ENCODE assay signal across 29 cellular contexts in genomic region chr5:177018341-177018740, GRCh38.
"Had no signal": no experiment of that assay in that cellular context is flagged by ENCODE, and none has a peak within 500 bp of the region (broad histone marks: within the 10 kb centered on the region; RNA-seq: fewer than 3 reads in every experiment).

No MANE protein-coding gene starts in this region.

- H3K9me3 Mint-ChIP-seq: activated B cell treated with CpG ODN at 0.5 μM for 24 hours; activated CD4-positive, alpha-beta T cell treated with anti-CD3 and anti-CD28 coated beads, Interleukin-2, amount 10 ng/mL, durations not matched to agents 24 days and 14 days; activated naive CD4-positive, alpha-beta T cell treated with anti-CD3 and anti-CD28 coated beads, Interleukin-2, amount 50 U/mL, for 72 hours; activated naive CD8-positive, alpha-beta T cell treated with anti-CD3 and anti-CD28 coated beads, Interleukin-2, amount 50 U/mL, for 24 hours; activated T-cell treated with anti-CD3 and anti-CD28 coated beads, Interleukin-2, amount 50 U/mL, for 24 hours; activated T-helper 1 cell treated with anti-CD3 and anti-CD28 coated beads, Interleukin-12 subunit alpha, Interleukin-12 subunit beta, Interleukin-2, Interleukin-4 antibody, amounts not matched to agents 30 ng/mL and 10 ng/mL and 1 ng/mL, durations not matched to agents 14 hours and 24 hours and 36 hours; T-cell had no signal

- H3K27me3 ChIP-seq: ascending aorta, body of pancreas had no signal

- H3K4me3 Mint-ChIP-seq: activated B cell treated with CpG ODN at 0.5 μM for 24 hours; activated CD4-positive, alpha-beta T cell treated with anti-CD3 and anti-CD28 coated beads, Interleukin-2, amount 10 ng/mL, durations not matched to agents 24 days and 14 days; activated CD8-positive, alpha-beta memory T cell treated with anti-CD3 and anti-CD28 coated beads, Interleukin-2, amount 10 ng/mL, durations not matched to agents 7 days and 5 days; activated naive CD8-positive, alpha-beta T cell treated with anti-CD3 and anti-CD28 coated beads, Interleukin-2, amount 50 U/mL, for 24 hours; activated T-cell treated with anti-CD3 and anti-CD28 coated beads, Interleukin-2, amount 50 U/mL, for 24 hours; activated T-helper 1 cell treated with anti-CD3 and anti-CD28 coated beads, Interleukin-12 subunit alpha, Interleukin-12 subunit beta, Interleukin-2, Interleukin-4 antibody, amounts not matched to agents 30 ng/mL and 10 ng/mL and 1 ng/mL, durations not matched to agents 14 hours and 24 hours and 36 hours; T-cell had no signal

- DNase-seq: activated B cell treated with CpG ODN at 0.5 μM for 24 hours; activated CD4-positive, alpha-beta T cell treated with anti-CD3 and anti-CD28 coated beads for 1 hour; activated CD4-positive, alpha-beta T cell treated with anti-CD3 and anti-CD28 coated beads, Interleukin-2, amount 10 ng/mL, durations not matched to agents 24 days and 14 days; activated CD4-positive, alpha-beta T cell treated with anti-CD3 and anti-CD28 coated beads, Interleukin-2, amount 50 U/mL, for 48 hours; activated CD8-positive, alpha-beta memory T cell treated with anti-CD3 and anti-CD28 coated beads, Interleukin-2, amount 10 ng/mL, durations not matched to agents 7 days and 5 days; activated effector memory CD4-positive, alpha-beta T cell treated with Interleukin-2 at 50 U/mL for 16 hours; activated naive CD4-positive, alpha-beta T cell treated with Interleukin-2 at 50 U/mL for 16 hours; activated naive CD8-positive, alpha-beta T cell treated with anti-CD3 and anti-CD28 coated beads, Interleukin-2, amount 50 U/mL, for 24 hours; activated T-cell treated with anti-CD3 and anti-CD28 coated beads, Interleukin-2, amount 50 U/mL, for 24 hours; amniotic stem cell; body of pancreas; central memory CD4-positive, alpha-beta T cell; KG1; NCI-H1092; NCI-H1417; NCI-H1694 treated with DMSO at 0.1 percent for 48 hours; NCI-H2029 treated with DMSO at 0.1 percent for 48 hours; NCI-H2171 treated with DMSO at 0.1 percent for 48 hours; NCI-H446 treated with DMSO at 0.1 percent for 48 hours; NCI-H526 treated with DMSO at 0.1 percent for 48 hours; T-cell; T-helper 2 cell; T1000 had no signal

- H3K27ac ChIP-seq: ascending aorta, body of pancreas, SK-N-MC had no signal

- FAIRE-seq: bronchial epithelial cell, TTC549 had no signal

- H3K27me3 Mint-ChIP-seq: activated B cell treated with CpG ODN at 0.5 μM for 24 hours; activated CD4-positive, alpha-beta T cell treated with anti-CD3 and anti-CD28 coated beads, Interleukin-2, amount 10 ng/mL, durations not matched to agents 24 days and 14 days; activated CD8-positive, alpha-beta memory T cell treated with anti-CD3 and anti-CD28 coated beads, Interleukin-2, amount 10 ng/mL, durations not matched to agents 7 days and 5 days; activated naive CD8-positive, alpha-beta T cell treated with anti-CD3 and anti-CD28 coated beads, Interleukin-2, amount 50 U/mL, for 24 hours; activated T-cell treated with anti-CD3 and anti-CD28 coated beads, Interleukin-2, amount 50 U/mL, for 24 hours; T-cell had no signal

- H3K4me3 ChIP-seq: ascending aorta, body of pancreas, SK-N-MC had no signal

- H3K36me3 ChIP-seq: ascending aorta had no signal

- H3K36me3 Mint-ChIP-seq: activated CD8-positive, alpha-beta memory T cell treated with anti-CD3 and anti-CD28 coated beads, Interleukin-2, amount 10 ng/mL, durations not matched to agents 7 days and 5 days; T-cell had no signal

- H3K9me3 ChIP-seq: ascending aorta, body of pancreas had no signal

- H3K27ac Mint-ChIP-seq: activated B cell treated with CpG ODN at 0.5 μM for 24 hours; activated CD4-positive, alpha-beta T cell treated with anti-CD3 and anti-CD28 coated beads, Interleukin-2, amount 10 ng/mL, durations not matched to agents 24 days and 14 days; activated CD8-positive, alpha-beta memory T cell treated with anti-CD3 and anti-CD28 coated beads, Interleukin-2, amount 10 ng/mL, durations not matched to agents 7 days and 5 days; activated naive CD4-positive, alpha-beta T cell treated with anti-CD3 and anti-CD28 coated beads, Interleukin-2, amount 50 U/mL, for 72 hours; activated naive CD8-positive, alpha-beta T cell treated with anti-CD3 and anti-CD28 coated beads, Interleukin-2, amount 50 U/mL, for 24 hours; activated T-cell treated with anti-CD3 and anti-CD28 coated beads, Interleukin-2, amount 50 U/mL, for 24 hours; activated T-helper 1 cell treated with anti-CD3 and anti-CD28 coated beads, Interleukin-12 subunit alpha, Interleukin-12 subunit beta, Interleukin-2, Interleukin-4 antibody, amounts not matched to agents 30 ng/mL and 10 ng/mL and 1 ng/mL, durations not matched to agents 14 hours and 24 hours and 36 hours; T-cell had no signal

- ATAC-seq: activated CD8-positive, alpha-beta memory T cell treated with anti-CD3 and anti-CD28 coated beads, Interleukin-2, amount 10 ng/mL, durations not matched to agents 7 days and 5 days; activated naive CD4-positive, alpha-beta T cell treated with anti-CD3 and anti-CD28 coated beads, Interleukin-2, amount 50 U/mL, for 72 hours; activated naive CD8-positive, alpha-beta T cell treated with anti-CD3 and anti-CD28 coated beads, Interleukin-2, amount 50 U/mL, for 24 hours; body of pancreas; T-cell had no signal
